1 cellular context compared by ENCODE assay signal in genomic region chr6:152982768-152983636, GRCh38.
A peak's percentile ranks its signal among the peaks of the same experiment; 100 is the strongest.
TF ChIP-seq lines count a peak whose summit lies in the region.

FBXO5 (minus strand) TSS chr6:152983041; CDS start chr6:152982959, 82 bp downstream.

TF ChIP-seq in HepG2, 621 proteins besides CTCF, POLR2A, EP300 and RAD21 (continued from another document and continues in another):
- TF ChIP-seq ARID4A (CRISPR knock-in tag; IDR thresholded peaks at IDR 0.05; ENCODE audit: borderline replicate concordance) (peak; percentile 100), ZHX1 (CRISPR knock-in tag; IDR thresholded peaks at IDR 0.05; ENCODE audit: low read depth) (peak; percentile 50; the same call in 1 of the 2 replicates), ZNF367 (CRISPR knock-in tag; IDR thresholded peaks at IDR 0.05; ENCODE audit: borderline replicate concordance) (no peak), KLF12 (CRISPR knock-in tag; IDR thresholded peaks at IDR 0.05; ENCODE audit: borderline replicate concordance) (peak; percentile 77), MEF2D (CRISPR knock-in tag; IDR thresholded peaks at IDR 0.05) (no peak; the same call in none of the 2 replicates), ZSCAN22 (CRISPR knock-in tag; IDR thresholded peaks at IDR 0.05) (0 out of 2 replicates have a peak, but pooled peaks have one; percentile 60), IKZF1 (IDR thresholded peaks at IDR 0.05) (no peak), CERS6 (CRISPR knock-in tag; IDR thresholded peaks at IDR 0.05) (peak; percentile 59; the same call in 1 of the 2 replicates), ZNF501 (CRISPR knock-in tag; IDR thresholded peaks at IDR 0.05) (peak; percentile 90), ZNF570 (CRISPR knock-in tag; IDR thresholded peaks at IDR 0.05; ENCODE audit: borderline replicate concordance) (no peak), ZFP36 (IDR thresholded peaks at IDR 0.05; ENCODE audit: borderline replicate concordance, low read depth, low read length, partially characterized antibody) (no peak), ZBTB43 (CRISPR knock-in tag; conservative IDR thresholded peaks at IDR 0.05) (peak; percentile 42), HOXA7 (CRISPR knock-in tag; IDR thresholded peaks at IDR 0.05) (no peak), ZBTB46 (CRISPR knock-in tag; IDR thresholded peaks at IDR 0.05; ENCODE audit: borderline replicate concordance) (no peak), ZFYVE20 (CRISPR knock-in tag; IDR thresholded peaks at IDR 0.05; ENCODE audit: borderline replicate concordance, low read depth) (peak; percentile 88; the same call in 1 of the 2 replicates), IRF2 (CRISPR knock-in tag; IDR thresholded peaks at IDR 0.05) (peak; percentile 20; the same call in 1 of the 2 replicates), ZMAT3 (CRISPR knock-in tag; conservative IDR thresholded peaks at IDR 0.05) (0 out of 2 replicates have a peak, but pooled peaks have one; percentile 21), ZNF180 (CRISPR knock-in tag; IDR thresholded peaks at IDR 0.05; ENCODE audit: borderline replicate concordance, low read depth) (peak; percentile 79; the same call in 1 of the 2 replicates), TBX3 (IDR thresholded peaks at IDR 0.05; ENCODE audit: borderline replicate concordance) (no peak), SP2 (CRISPR knock-in tag; IDR thresholded peaks at IDR 0.05) (peak; percentile 89), MIER2 (CRISPR knock-in tag; IDR thresholded peaks at IDR 0.05) (no peak), ATF7-NPFF (CRISPR knock-in tag; IDR thresholded peaks at IDR 0.05; ENCODE audit: low read depth) (peak; percentile 85), FOXA1 (IDR thresholded peaks at IDR 0.05) (no peak), FOXA1 (CRISPR knock-in tag; IDR thresholded peaks at IDR 0.05) (no peak), SUZ12 (IDR thresholded peaks at IDR 0.05; ENCODE audit: low read depth, low read length) (no peak), REST (IDR thresholded peaks at IDR 0.05; ENCODE audit: borderline replicate concordance in 1 of 2, low read depth in 1 of 2, low read length in 2 of 2) (no peak; a peak in 1 of 4 replicates), ZFP41 (CRISPR knock-in tag; IDR thresholded peaks at IDR 0.05; ENCODE audit: borderline replicate concordance) (no peak), ZNF891 (CRISPR knock-in tag; IDR thresholded peaks at IDR 0.05) (peak; percentile 49; the same call in 1 of the 2 replicates), SKIL (CRISPR knock-in tag; IDR thresholded peaks at IDR 0.05; ENCODE audit: borderline replicate concordance) (no peak), ZNF558 (CRISPR knock-in tag; IDR thresholded peaks at IDR 0.05; ENCODE audit: borderline replicate concordance) (peak; percentile 68; the same call in 1 of the 2 replicates), UBTF (CRISPR knock-in tag; IDR thresholded peaks at IDR 0.05) (peak; percentile 43; the same call in 1 of the 2 replicates), DBP (CRISPR knock-in tag; IDR thresholded peaks at IDR 0.05; ENCODE audit: not compliant biosample characterization) (no peak), NR2F2 (IDR thresholded peaks at IDR 0.05; ENCODE audit: borderline replicate concordance, low read depth) (no peak), KAT7 (CRISPR knock-in tag; IDR thresholded peaks at IDR 0.05; ENCODE audit: borderline replicate concordance) (peak; percentile 83), ZNF841 (CRISPR knock-in tag; IDR thresholded peaks at IDR 0.05; ENCODE audit: borderline replicate concordance) (no peak; the same call in 1 of the 2 replicates), SOX5 (CRISPR knock-in tag; IDR thresholded peaks at IDR 0.05; ENCODE audit: borderline replicate concordance) (peak; percentile 54), MZF1 (CRISPR knock-in tag; IDR thresholded peaks at IDR 0.05; ENCODE audit: borderline replicate concordance) (no peak), SRSF1 (optimal IDR thresholded peaks at IDR 0.05; ENCODE audit: low read depth, low read length) (peak; percentile 86)
